In genomic region chr20:3202965-3203314, GRCh38 we compare ENCODE assay signal across 8 cellular contexts. TPM values are rescaled to one million over a fixed set of nuclear protein-coding genes. Genes with fewer than 3 reads are reported as not detected.
DNase-seq lines count a peak whose midpoint lies in the region; ATAC-seq and TF ChIP-seq lines count a peak whose summit lies in the region.

No MANE protein-coding gene starts in this region.

- H3K27me3 ChIP-seq in BLaER1 (no peaks in the 10 kb centered on the region), Loucy (ENCODE audit: insufficient read depth, low read length, poor library complexity, severe bottlenecking) (no peaks in the 10 kb centered on the region), uterus (no peaks in the 10 kb centered on the region), aorta (ENCODE audit: control insufficient read depth in 1 of 2, insufficient read depth in 2 of 2, low read length in 1 of 2) (no peaks in the 10 kb centered on the region)

- H4K20me1 ChIP-seq in BLaER1, result peaks cover 21% of the 10 kb centered on the region
- H4K20me1 ChIP-seq in Loucy (ENCODE audit: insufficient read depth, low read length, poor library complexity, severe bottlenecking), result peaks cover 15% of the 10 kb centered on the region

- peak overlapping the region; percentile 93 for H3K9ac ChIP-seq in BLaER1
- peak overlapping the region; percentile 97 for H3K9ac ChIP-seq in Loucy (ENCODE audit: low read depth, low read length, poor library complexity, severe bottlenecking)

- H3K27ac ChIP-seq in BLaER1 (peak overlapping the region; percentile 86), cingulate gyrus (ENCODE audit: low read depth, low read length) (peak overlapping the region; percentile 88), uterus (peak overlapping the region in 1 of 2 donors; percentile 88), aorta (ENCODE audit: low read depth in 1 of 2, low read length in 2 of 2) (no peak overlapping the region)

- H3K36me3 Mint-ChIP-seq in nephron (ENCODE audit: low read depth), result peaks cover 26% of the 10 kb centered on the region

- H3K36me3 ChIP-seq in BLaER1 (peaks cover 52% of the 10 kb centered on the region), Loucy (ENCODE audit: insufficient read depth, low read length) (peaks cover 10% of the 10 kb centered on the region; the same call in 1 of the 2 replicates), uterus (no peaks in the 10 kb centered on the region), aorta (ENCODE audit: control insufficient read depth in 1 of 2, insufficient read depth in 2 of 2, low read length in 1 of 2) (peaks cover 0 to 4% of the 10 kb centered on the region in 2 donors)

- H3K79me2 ChIP-seq in Loucy (ENCODE audit: insufficient read depth, low read length), result peaks cover 30% of the 10 kb centered on the region

- H3K4me3 ChIP-seq in BLaER1 (peak overlapping the region; percentile 92), Loucy (ENCODE audit: low read length, poor library complexity, severe bottlenecking) (peak overlapping the region; percentile 98), uterus (peak overlapping the region in 1 of 2 donors; percentile 78), aorta (ENCODE audit: low read length in 2 of 2) (peak overlapping the region in 1 of 2 donors; percentile 75)

- TF ChIP-seq CTCF in Loucy (conservative IDR thresholded peaks at IDR 0.05; ENCODE audit: low read length) (no peak), nephron (IDR thresholded peaks at IDR 0.05; ENCODE audit: unreplicated experiment in 3 of 3) (no peak), uterus (IDR thresholded peaks at IDR 0.05) (no peak), omental fat pad (IDR thresholded peaks at IDR 0.05) (no peak)

- 54 to 58% methylated on average over 9 of the region's 9 CpGs for WGBS in aorta, 2 donors

- H3K9me3 Mint-ChIP-seq in nephron, result no peaks in the 10 kb centered on the region

- ATAC-seq in aorta (ENCODE audit: low FRiP score) (no peak), omental fat pad (ENCODE audit: low FRiP score) (no peak), GM21447 (IDR thresholded peaks at IDR 0.05; ENCODE audit: unreplicated experiment) (no peak)

- H2AFZ ChIP-seq in Loucy (ENCODE audit: low read length), result no peak overlapping the region

- TF ChIP-seq POLR2A in uterus (IDR thresholded peaks at IDR 0.05), result no peak

- H3K9me2 ChIP-seq in Loucy (replicated peaks; ENCODE audit: low read depth, low read length), result no peaks in the 10 kb centered on the region

- H3K4me2 ChIP-seq in BLaER1 (peak overlapping the region; percentile 99), Loucy (ENCODE audit: low read depth, low read length, poor library complexity, severe bottlenecking) (peak overlapping the region; percentile 99)

- no peak overlapping the region for H3K27ac Mint-ChIP-seq in nephron

- H3K27me3 Mint-ChIP-seq in nephron (ENCODE audit: low read depth), result no peaks in the 10 kb centered on the region

- peaks cover 10% of the 10 kb centered on the region for H3K4me1 Mint-ChIP-seq in nephron

- H3F3A ChIP-seq in Loucy (ENCODE audit: low read depth), result no peaks in the 10 kb centered on the region

- DNase-seq in uterus (no peak), aorta (no peak), omental fat pad (ENCODE audit: low spot score) (no peak)

- H3K4me3 Mint-ChIP-seq in nephron, result peak overlapping the region; percentile 60 to 97 (median 63)

- intact Hi-C loops in uterus (cut with DNase I; ENCODE audit: low total_unique reads), result no loop called here
- intact Hi-C loops in aorta (cut with DNase I), result loop anchor here in 1 of 2 donors (10.0 kb wide), 1 partner anchor 158 kb away; the partner anchor contains the start of genes GNRH2 and MRPS26

- H3K9me3 ChIP-seq in BLaER1 (no peaks in the 10 kb centered on the region), Loucy (ENCODE audit: insufficient read depth, low read depth, low read length) (no peaks in the 10 kb centered on the region), uterus (no peaks in the 10 kb centered on the region), aorta (ENCODE audit: control insufficient read depth, low read length) (no peaks in the 10 kb centered on the region)

- H3K4me1 ChIP-seq in BLaER1 (peaks cover 19% of the 10 kb centered on the region), Loucy (ENCODE audit: insufficient read depth, low read length, poor library complexity, severe bottlenecking) (peaks cover 16% of the 10 kb centered on the region), uterus (peaks cover 0 to 6% of the 10 kb centered on the region in 2 donors), aorta (ENCODE audit: control insufficient read depth in 1 of 2, insufficient read depth in 2 of 2, low read length in 2 of 2) (no peaks in the 10 kb centered on the region)

RNA-seq across cellular contexts. Expression of gene DDRGK1, which starts 1.5 kb away (rescaled TPM):
- 10 to 100 TPM; 37.7 to 74.9 (median 40.1) TPM for total RNA-seq in uterus
- total RNA-seq in aorta, result 10 to 100 TPM; 40.5 to 49.5 TPM
- 10 to 100 TPM; 42.8 to 81.0 TPM for polyA plus RNA-seq in aorta
- 10 to 100 TPM; 61.5 to 76.5 (median 68.2) TPM for total RNA-seq in omental fat pad

RNA-seq across cellular contexts. Expression of gene ITPA, which starts 6.4 kb away (rescaled TPM):
- total RNA-seq in uterus (10 to 100 TPM in 3 of 4 donors, 1 to 10 TPM in 1; 6.9 to 25.0 (median 21.8) TPM), aorta (10 to 100 TPM; 25.9 to 31.1 TPM), omental fat pad (10 to 100 TPM; 32.0 to 42.9 (median 35.7) TPM)
- polyA plus RNA-seq in aorta, result 10 to 100 TPM; 26.7 to 72.4 TPM

RNA-seq across cellular contexts. Expression of gene LZTS3, which starts 29.6 kb away (rescaled TPM):
- total RNA-seq in uterus, result 10 to 100 TPM in 2 of 4 donors, 1 to 10 TPM in 2; 3.6 to 13.1 (median 8.2) TPM
- 1 to 10 TPM; 9.5 to 9.9 TPM for total RNA-seq in aorta
- polyA plus RNA-seq in aorta, result 1 to 10 TPM; 3.3 to 6.5 TPM
- 1 to 10 TPM; 5.5 to 8.5 (median 8.0) TPM for total RNA-seq in omental fat pad

RNA-seq across cellular contexts. Expression of gene SLC4A11, which starts 36.0 kb away (rescaled TPM):
- total RNA-seq in uterus (under 1 TPM in 3 of 4 donors, not detected in 1; 0.29 to 0.91 (median 0.76) TPM), aorta (under 1 TPM; 0.29 to 0.63 TPM), omental fat pad (1 to 10 TPM in 2 of 4 donors, under 1 TPM in 2; 0.74 to 1.7 (median 0.95) TPM)
- polyA plus RNA-seq in aorta, result under 1 TPM in 1 of 2 donors, not detected in 1; 0.23 TPM

RNA-seq across cellular contexts. Expression of gene FASTKD5, which starts 43.3 kb away (rescaled TPM):
- total RNA-seq in uterus (10 to 100 TPM; 12.3 to 17.2 (median 12.7) TPM), aorta (10 to 100 TPM; 10.3 to 10.9 TPM), omental fat pad (10 to 100 TPM; 14.9 to 24.6 (median 17.0) TPM)
- 1 to 10 TPM; 4.4 to 9.8 TPM for polyA plus RNA-seq in aorta

Comparison
In these comparisons a context has a peak if more than half of its experiments do, and no peak if none do; other contexts are left out.
1. H3K27ac ChIP-seq: peak in BLaER1 (single experiment) and cingulate gyrus (single experiment); none in aorta (0 of 2).